ENCODE assay signal across 8 cellular contexts in genomic region chr4:112031712-112032328, GRCh38.
DNase-seq lines count a peak whose midpoint lies in the region; TF ChIP-seq lines count a peak whose summit lies in the region.

No MANE protein-coding gene starts in this region.

- DNase-seq in stimulated activated CD4-positive, alpha-beta T cell treated with anti-CD3 and anti-CD28 coated beads, Interleukin-15, amount 100 ng/mL, for 24 hours: peak; percentile 3
- DNase-seq in stimulated activated CD4-positive, alpha-beta T cell treated with anti-CD3 and anti-CD28 coated beads, Interleukin-4, amount 100 ng/mL, for 24 hours: no peak
- DNase-seq in HEK293T (ENCODE audit: extremely low spot score) (peak; percentile 58), NCI-H1092 (lab: John Stamatoyannopoulos, UW) (peak; percentile 8), astrocyte of the hippocampus (ENCODE audit: low read depth, low spot score) (peak; percentile 69), kidney epithelial cell (ENCODE audit: low read depth) (no peak), SHP77 treated with DMSO at 0.1 percent for 48 hours (lab: John Stamatoyannopoulos, UW) (no peak)
- no peak for DNase-seq in activated CD8-positive, alpha-beta memory T cell treated with anti-CD3 and anti-CD28 coated beads, Interleukin-2, amount 50 U/mL, for 4 hours

- H3K27me3 ChIP-seq in kidney epithelial cell (ENCODE audit: control insufficient read depth, insufficient read depth, low read length): no peaks in the 10 kb centered on the region

- no peaks in the 10 kb centered on the region for H3K36me3 ChIP-seq in kidney epithelial cell (ENCODE audit: control insufficient read depth, insufficient read depth, low read length)

- POLR2A ChIA-PET in HEK293T (lab: Yijun Ruan, JAX): no interaction called here

- CTCF ChIA-PET in HEK293T (lab: Yijun Ruan, JAX): interaction anchor here (0.8 to 2.0 kb wide), 4 partner anchors 87 to 390 kb away, joined by 3 to 18 read pairs (median 5); no protein-coding TSS in a partner anchor

- TF ChIP-seq CTCF in kidney epithelial cell (IDR thresholded peaks at IDR 0.05; ENCODE audit: insufficient read depth, low read length, poor library complexity, severe bottlenecking): peak; percentile 58

- no peak overlapping the region for H3K4me3 ChIP-seq in kidney epithelial cell (ENCODE audit: low read depth, low read length)

TF ChIP-seq in HEK293T, 16 proteins besides CTCF, POLR2A, EP300 and RAD21:
- TF ChIP-seq ARNT (IDR thresholded peaks at IDR 0.05): no peak
- no peak for TF ChIP-seq PKNOX1 (IDR thresholded peaks at IDR 0.05)
- no peak for TF ChIP-seq BHLHE40 (IDR thresholded peaks at IDR 0.05; ENCODE audit: borderline replicate concordance)
- no peak for TF ChIP-seq ZNF384 (IDR thresholded peaks at IDR 0.05)
- no peak for TF ChIP-seq NFRKB (IDR thresholded peaks at IDR 0.05)
- no peak for TF ChIP-seq TARDBP (IDR thresholded peaks at IDR 0.05)
- no peak for TF ChIP-seq HDGF (IDR thresholded peaks at IDR 0.05; ENCODE audit: borderline replicate concordance)
- TF ChIP-seq FOXK2 (IDR thresholded peaks at IDR 0.05): no peak
- TF ChIP-seq SP1 (IDR thresholded peaks at IDR 0.05): no peak
- no peak for TF ChIP-seq CTBP1 (IDR thresholded peaks at IDR 0.05; ENCODE audit: borderline replicate concordance)
- no peak for TF ChIP-seq FOXA1 (IDR thresholded peaks at IDR 0.05)
- TF ChIP-seq LEF1 (IDR thresholded peaks at IDR 0.05; ENCODE audit: borderline replicate concordance): no peak

Comparison
In these comparisons a context has a peak if more than half of its experiments do, and no peak if none do; other contexts are left out.
1. DNase-seq: peak in stimulated activated CD4-positive, alpha-beta T cell treated with anti-CD3 and anti-CD28 coated beads, Interleukin-15, amount 100 ng/mL, for 24 hours (single experiment), HEK293T (single experiment), NCI-H1092 (single experiment) and astrocyte of the hippocampus (single experiment); none in stimulated activated CD4-positive, alpha-beta T cell treated with anti-CD3 and anti-CD28 coated beads, Interleukin-4, amount 100 ng/mL, for 24 hours (single experiment), kidney epithelial cell (single experiment), activated CD8-positive, alpha-beta memory T cell treated with anti-CD3 and anti-CD28 coated beads, Interleukin-2, amount 50 U/mL, for 4 hours (single experiment) and SHP77 treated with DMSO at 0.1 percent for 48 hours (single experiment).